14 cellular contexts compared by ENCODE assay signal in genomic region chr7:73742338-73742752, GRCh38. TPM values are rescaled to one million over a fixed set of nuclear protein-coding genes. Genes with fewer than 3 reads are reported as not detected.
DNase-seq lines count a peak whose midpoint lies in the region; ATAC-seq and TF ChIP-seq lines count a peak whose summit lies in the region.
"Had no signal": no experiment of that assay in that cellular context is flagged by ENCODE, and none has a peak within 500 bp of the region (broad histone marks: within the 10 kb centered on the region; RNA-seq: fewer than 3 reads in every experiment).

No MANE protein-coding gene starts in this region.

- no peaks in the 10 kb centered on the region for H3K9me3 Mint-ChIP-seq in neural crest cell

- no peak overlapping the region for H3K27ac Mint-ChIP-seq in neural crest cell (ENCODE audit: unreplicated experiment)

- peaks cover 21% of the 10 kb centered on the region for H3K27me3 Mint-ChIP-seq in neural crest cell (ENCODE audit: low read depth)

- peak; percentile 87 for DNase-seq in ELF-1 (ENCODE audit: low read depth, low spot score)
- DNase-seq in NCI-H2196 (lab: John Stamatoyannopoulos, UW; ENCODE audit: unreplicated experiment) = peak; percentile 64
- DNase-seq in epithelial cell of prostate (ENCODE audit: low read depth, low spot score) = no peak
- no peak for DNase-seq in neural crest cell (ENCODE audit: low read depth, low spot score)
- no peak for DNase-seq in DMS 273 (lab: John Stamatoyannopoulos, UW; ENCODE audit: unreplicated experiment)
- no peak for DNase-seq in OCI-M2 (lab: John Stamatoyannopoulos, UW; ENCODE audit: unreplicated experiment)
- DNase-seq in effector CD4-positive, alpha-beta T cell = no peak
- DNase-seq: GM23248; NCI-H446 treated with DMSO at 0.1 percent for 48 hours; stimulated activated CD4-positive, alpha-beta T cell treated with anti-CD3 and anti-CD28 coated beads, Interleukin-1b, Interleukin-23, amount 100 ng/mL, for 48 hours had no signal

- peak overlapping the region; percentile 57 for H3K27ac ChIP-seq in epithelial cell of prostate
- H3K27ac ChIP-seq: GM23248, thoracic aorta had no signal

- H3K36me3 Mint-ChIP-seq in neural crest cell (ENCODE audit: low read depth) = no peaks in the 10 kb centered on the region

- ATAC-seq in GM19324 (IDR thresholded peaks at IDR 0.05; ENCODE audit: low FRiP score, unreplicated experiment) = no peak

- TF ChIP-seq CTCF in neural crest cell (conservative IDR thresholded peaks at IDR 0.05) = peak; percentile 24

- peaks cover 28% of the 10 kb centered on the region for H3K4me1 Mint-ChIP-seq in neural crest cell

- H3K4me3 Mint-ChIP-seq in neural crest cell = peak overlapping the region; percentile 45

RNA-seq across cellular contexts. Expression of gene ABHD11, which starts 3.7 kb away (rescaled TPM):
- 23.3 and 26.4 TPM in 2 replicates for total RNA-seq in neural crest cell

RNA-seq across cellular contexts. Expression of gene STX1A, which starts 22.9 kb away (rescaled TPM):
- 16.4 and 17.7 TPM in 2 replicates for total RNA-seq in neural crest cell

RNA-seq across cellular contexts. Expression of gene CLDN3, which starts 27.7 kb away (rescaled TPM):
- 0.19 TPM in 1 of 2 replicates, not detected in the other for total RNA-seq in neural crest cell
- total RNA-seq: GM23248; mononuclear cell; T-helper 2 cell treated with Interferon-gamma antibody and Interleukin-4, amounts not matched to agents 100 ng/mL and 5 ng/mL, for 36 hours; thoracic aorta had no signal

RNA-seq across cellular contexts. Expression of gene BUD23, which starts 58.9 kb away (rescaled TPM):
- 66.9 and 70.8 TPM in 2 replicates for total RNA-seq in neural crest cell

RNA-seq across cellular contexts. Expression of gene DNAJC30, which starts 59.1 kb away (rescaled TPM):
- total RNA-seq in neural crest cell = 11.1 and 11.4 TPM in 2 replicates

Comparison
In these comparisons a context has a peak if more than half of its experiments do, and no peak if none do; other contexts are left out.
1. DNase-seq: peak in ELF-1 (single experiment) and NCI-H2196 (single experiment); none in epithelial cell of prostate (single experiment), neural crest cell (single experiment), DMS 273 (single experiment), OCI-M2 (single experiment) and effector CD4-positive, alpha-beta T cell (single experiment).